Comparison of ENCODE assay signal across 12 cellular contexts in genomic region chrX:123173833-123174232, GRCh38. TPM values are rescaled to one million over a fixed set of nuclear protein-coding genes. Genes with fewer than 3 reads are reported as not detected.
DNase-seq lines count a peak whose midpoint lies in the region; ATAC-seq, FAIRE-seq and TF ChIP-seq lines count a peak whose summit lies in the region.
"Had no signal": no experiment of that assay in that cellular context is flagged by ENCODE, and none has a peak within 500 bp of the region (broad histone marks: within the 10 kb centered on the region; RNA-seq: fewer than 3 reads in every experiment).

No MANE protein-coding gene starts in this region.

- peaks cover 0 to 10% of the 10 kb centered on the region in 2 experiments; a peak in 2 of 4 replicates for H3K4me1 ChIP-seq in HCT116 (ENCODE audit: control insufficient read depth in 1 of 2, insufficient read depth in 2 of 2, low read length in 2 of 2)
- H3K4me1 ChIP-seq in Panc1 (ENCODE audit: control insufficient read depth, insufficient read depth, low read length): no peaks in the 10 kb centered on the region
- no peaks in the 10 kb centered on the region for H3K4me1 ChIP-seq in ovary (ENCODE audit: insufficient read depth)

- no peaks in the 10 kb centered on the region for H3K36me3 Mint-ChIP-seq in glutamatergic neuron (ENCODE audit: unreplicated experiment)
- H3K36me3 Mint-ChIP-seq: stimulated activated effector memory CD8-positive, alpha-beta T cell treated with anti-CD3 and anti-CD28 coated beads, Interleukin-12 subunit alpha, Interleukin-12 subunit beta, amount 100 ng/mL, for 72 hours had no signal

- in situ Hi-C loops in Panc1 (cut with HindIII; ENCODE audit: low pct_unique_long_range_greater_than_20kb, low sequenced_read_pairs): no loop called here

- no peaks in the 10 kb centered on the region for H3K27me3 Mint-ChIP-seq in glutamatergic neuron (ENCODE audit: unreplicated experiment)
- H3K27me3 Mint-ChIP-seq in stimulated activated naive CD8-positive, alpha-beta T cell treated with anti-CD3 and anti-CD28 coated beads, Interleukin-15, amount 100 ng/mL, for 72 hours: no peaks in the 10 kb centered on the region

- H3K9ac ChIP-seq in HCT116 (ENCODE audit: low read length): no peak overlapping the region

- TF ChIP-seq POLR2A in HCT116 (IDR thresholded peaks at IDR 0.05; ENCODE audit: borderline replicate concordance, extremely low read depth, insufficient read depth, insufficient read length) (no peak), ovary (IDR thresholded peaks at IDR 0.05) (no peak)

- H4K20me1 ChIP-seq in HCT116 (ENCODE audit: insufficient read depth): no peaks in the 10 kb centered on the region

- ATAC-seq in HCT116 (no peak; the same call in 1 of the 2 replicates), Panc1 (no peak), HG02571 (IDR thresholded peaks at IDR 0.05; ENCODE audit: unreplicated experiment) (no peak)
- ATAC-seq in stimulated activated naive CD8-positive, alpha-beta T cell treated with anti-CD3 and anti-CD28 coated beads, Interleukin-15, amount 100 ng/mL, for 72 hours: no peak
- ATAC-seq: stimulated activated effector memory CD8-positive, alpha-beta T cell treated with anti-CD3 and anti-CD28 coated beads, Interleukin-12 subunit alpha, Interleukin-12 subunit beta, amount 100 ng/mL, for 72 hours had no signal

- H3K4me1 Mint-ChIP-seq in glutamatergic neuron (ENCODE audit: low read depth, unreplicated experiment): no peaks in the 10 kb centered on the region
- H3K4me1 Mint-ChIP-seq in stimulated activated naive CD8-positive, alpha-beta T cell treated with anti-CD3 and anti-CD28 coated beads, Interleukin-15, amount 100 ng/mL, for 72 hours: no peaks in the 10 kb centered on the region
- H3K4me1 Mint-ChIP-seq: stimulated activated effector memory CD8-positive, alpha-beta T cell treated with anti-CD3 and anti-CD28 coated beads, Interleukin-12 subunit alpha, Interleukin-12 subunit beta, amount 100 ng/mL, for 72 hours had no signal

- H3K9me3 ChIP-seq in HCT116 (ENCODE audit: control insufficient read depth in 1 of 2, insufficient read depth in 1 of 2, low read depth in 1 of 2, low read length in 2 of 2): no peaks in the 10 kb centered on the region
- H3K9me3 ChIP-seq in Panc1 (ENCODE audit: control insufficient read depth, insufficient read depth, low read depth, low read length): no peaks in the 10 kb centered on the region
- no peaks in the 10 kb centered on the region for H3K9me3 ChIP-seq in ovary

- H3K4me2 ChIP-seq in HCT116 (ENCODE audit: low read length): no peak overlapping the region

- H3K9me3 Mint-ChIP-seq in glutamatergic neuron (ENCODE audit: unreplicated experiment): no peaks in the 10 kb centered on the region
- H3K9me3 Mint-ChIP-seq in stimulated activated naive CD8-positive, alpha-beta T cell treated with anti-CD3 and anti-CD28 coated beads, Interleukin-15, amount 100 ng/mL, for 72 hours: no peaks in the 10 kb centered on the region
- H3K9me3 Mint-ChIP-seq: stimulated activated effector memory CD8-positive, alpha-beta T cell treated with anti-CD3 and anti-CD28 coated beads, Interleukin-12 subunit alpha, Interleukin-12 subunit beta, amount 100 ng/mL, for 72 hours had no signal

- no peak overlapping the region for H3K27ac ChIP-seq in HCT116 (ENCODE audit: low read depth, low read length)
- H3K27ac ChIP-seq in Panc1 (ENCODE audit: low read length): no peak overlapping the region
- no peak overlapping the region for H3K27ac ChIP-seq in ovary

- no peak overlapping the region for H3K27ac Mint-ChIP-seq in glutamatergic neuron (ENCODE audit: unreplicated experiment)
- no peak overlapping the region for H3K27ac Mint-ChIP-seq in stimulated activated naive CD8-positive, alpha-beta T cell treated with anti-CD3 and anti-CD28 coated beads, Interleukin-15, amount 100 ng/mL, for 72 hours
- H3K27ac Mint-ChIP-seq: stimulated activated effector memory CD8-positive, alpha-beta T cell treated with anti-CD3 and anti-CD28 coated beads, Interleukin-12 subunit alpha, Interleukin-12 subunit beta, amount 100 ng/mL, for 72 hours had no signal

- no peak for TF ChIP-seq EP300 in ovary (IDR thresholded peaks at IDR 0.05)

- peak; percentile 95 for FAIRE-seq in D721Med (lab: Jason Lieb, UNC)

- CTCF ChIA-PET in HCT116 (lab: Charles Lee): interaction anchor here (0.7 kb wide), 1 partner anchor 13 kb away, joined by 3 read pairs; no protein-coding TSS in a partner anchor
- CTCF ChIA-PET in Panc1 (lab: Charles Lee): no interaction called here

- H3K9me2 ChIP-seq in HCT116 (ENCODE audit: insufficient read depth): no peaks in the 10 kb centered on the region

- no peak overlapping the region for H2AFZ ChIP-seq in HCT116 (ENCODE audit: low read depth, low read length, poor library complexity, severe bottlenecking)

- no TSS peak for BruUV-seq in HCT116 (replicated peaks; lab: Mats Ljungman, UMichigan)
- BruUV-seq in Panc1 (replicated peaks; lab: Mats Ljungman, UMichigan): no TSS peak

- DNase-seq in D721Med (ENCODE audit: insufficient read length, low spot score): no peak
- DNase-seq in HCT116 (ENCODE audit: low read depth, low spot score): peak; percentile 8
- DNase-seq in Panc1 (ENCODE audit: low read depth, low spot score): no peak
- no peak for DNase-seq in glutamatergic neuron
- no peak for DNase-seq in glomerular visceral epithelial cell (ENCODE audit: extremely low spot score)
- no peak for DNase-seq in stimulated activated naive CD8-positive, alpha-beta T cell treated with anti-CD3 and anti-CD28 coated beads, Interleukin-15, amount 100 ng/mL, for 72 hours
- DNase-seq in ovary: no peak
- DNase-seq: activated CD4-positive, alpha-beta T cell treated with anti-CD3 and anti-CD28 coated beads, Interleukin-2, amount 50 U/mL, for 4 hours; amniotic stem cell; COR-L47 had no signal

- TF ChIP-seq RAD21 in HCT116 (IDR thresholded peaks at IDR 0.05; ENCODE audit: low read depth): peak; percentile 28; the same call in 1 of the 2 replicates

- peak; percentile 33 for TF ChIP-seq CTCF in D721Med (IDR thresholded peaks at IDR 0.05; ENCODE audit: insufficient read depth, missing control alignments)
- peak in 2 of 3 experiments; percentile 7 to 29; a peak in 2 of 6 replicates for TF ChIP-seq CTCF in HCT116 (IDR thresholded peaks at IDR 0.05 in 2 of 3, conservative IDR thresholded peaks at IDR 0.05 in 1 of 3; ENCODE audit: borderline replicate concordance in 1 of 3, insufficient read depth in 1 of 3, low read depth in 2 of 3, low read length in 2 of 3)
- peak; percentile 39; the same call in 1 of the 2 replicates for TF ChIP-seq CTCF in Panc1 (IDR thresholded peaks at IDR 0.05)
- peak; percentile 51 for TF ChIP-seq CTCF in glutamatergic neuron (IDR thresholded peaks at IDR 0.05; ENCODE audit: partially characterized antibody, unreplicated experiment)
- no peak for TF ChIP-seq CTCF in ovary (IDR thresholded peaks at IDR 0.05)

- H3K36me3 ChIP-seq in HCT116 (ENCODE audit: control insufficient read depth in 1 of 2, insufficient read depth in 2 of 2, low read length in 2 of 2) (no peaks in the 10 kb centered on the region), Panc1 (ENCODE audit: control insufficient read depth, insufficient read depth, low read length) (no peaks in the 10 kb centered on the region), ovary (no peaks in the 10 kb centered on the region)

- no peak overlapping the region for H3K4me3 Mint-ChIP-seq in glutamatergic neuron (ENCODE audit: unreplicated experiment)
- H3K4me3 Mint-ChIP-seq in stimulated activated naive CD8-positive, alpha-beta T cell treated with anti-CD3 and anti-CD28 coated beads, Interleukin-15, amount 100 ng/mL, for 72 hours: no peak overlapping the region
- H3K4me3 Mint-ChIP-seq: stimulated activated effector memory CD8-positive, alpha-beta T cell treated with anti-CD3 and anti-CD28 coated beads, Interleukin-12 subunit alpha, Interleukin-12 subunit beta, amount 100 ng/mL, for 72 hours had no signal

- POLR2A ChIA-PET in HCT116 (lab: Charles Lee): no interaction called here
- POLR2A ChIA-PET in Panc1 (lab: Charles Lee): no interaction called here

- no peaks in the 10 kb centered on the region for H3K79me2 ChIP-seq in HCT116 (ENCODE audit: insufficient read depth, low read length)

- RAD21 ChIA-PET in HCT116 (lab: Charles Lee; ENCODE audit: low non-redundant PET in 1 of 2, low total read pairs in 2 of 2, uncharacterized antibody in 2 of 2, unreplicated experiment in 2 of 2): no interaction called here

- H3K27me3 ChIP-seq in HCT116 (ENCODE audit: insufficient read depth, low read length): no peaks in the 10 kb centered on the region
- H3K27me3 ChIP-seq in Panc1 (ENCODE audit: control insufficient read depth, insufficient read depth, low read length): no peaks in the 10 kb centered on the region
- no peaks in the 10 kb centered on the region for H3K27me3 ChIP-seq in ovary

- H3K4me3 ChIP-seq in HCT116 (replicated peaks in 1 of 2; ENCODE audit: low read depth in 1 of 2, low read length in 2 of 2): no peak overlapping the region
- H3K4me3 ChIP-seq in Panc1 (ENCODE audit: low read depth in 2 of 2, low read length in 2 of 2): no peak overlapping the region
- H3K4me3 ChIP-seq in ovary: no peak overlapping the region

- WGBS in ovary, 3 donors: 14 to 23% (median 15%) methylated on average over 1 of the region's 1 CpG

- intact Hi-C loops in HCT116 (cut with micrococcal nuclease) (no loop called here), Panc1 (cut with micrococcal nuclease; ENCODE audit: unreplicated experiment) (loop anchor here (1.0 kb wide), 1 partner anchor 251 kb away; no protein-coding TSS in a partner anchor), ovary (cut with DNase I) (no loop called here)

TF ChIP-seq in HCT116, 20 proteins besides CTCF, POLR2A, EP300 and RAD21 (continues in another document):
- TF ChIP-seq SIN3A (IDR thresholded peaks at IDR 0.05; ENCODE audit: low read depth): no peak

RNA-seq across cellular contexts. Expression of gene GRIA3, which starts 10.2 kb away (rescaled TPM):
- total RNA-seq in HCT116 (2021; ENCODE audit: unreplicated experiment) (not detected), Panc1 (2021; ENCODE audit: unreplicated experiment) (not detected), glutamatergic neuron (ENCODE audit: unreplicated experiment) (9.7 TPM), ovary (10 to 100 TPM in 2 of 7 donors, 1 to 10 TPM in 5; 2.0 to 11.2 (median 5.0) TPM)
- not detected in 2 replicates for polyA plus RNA-seq in HCT116 (2012)
- polyA plus RNA-seq in Panc1 (2012; ENCODE audit: insufficient read length): not detected
- 1 to 10 TPM; 1.2 to 4.2 TPM for polyA plus RNA-seq in ovary

Comparison
In these comparisons a context has a peak if more than half of its experiments do, and no peak if none do; other contexts are left out.
1. CTCF ChIP-seq: peak in D721Med (single experiment), HCT116 (2 of 3), Panc1 (single experiment) and glutamatergic neuron (single experiment); none in ovary (0 of 3).